ENCODE assay signal across 1 cellular context in the genomic region with DNA sequence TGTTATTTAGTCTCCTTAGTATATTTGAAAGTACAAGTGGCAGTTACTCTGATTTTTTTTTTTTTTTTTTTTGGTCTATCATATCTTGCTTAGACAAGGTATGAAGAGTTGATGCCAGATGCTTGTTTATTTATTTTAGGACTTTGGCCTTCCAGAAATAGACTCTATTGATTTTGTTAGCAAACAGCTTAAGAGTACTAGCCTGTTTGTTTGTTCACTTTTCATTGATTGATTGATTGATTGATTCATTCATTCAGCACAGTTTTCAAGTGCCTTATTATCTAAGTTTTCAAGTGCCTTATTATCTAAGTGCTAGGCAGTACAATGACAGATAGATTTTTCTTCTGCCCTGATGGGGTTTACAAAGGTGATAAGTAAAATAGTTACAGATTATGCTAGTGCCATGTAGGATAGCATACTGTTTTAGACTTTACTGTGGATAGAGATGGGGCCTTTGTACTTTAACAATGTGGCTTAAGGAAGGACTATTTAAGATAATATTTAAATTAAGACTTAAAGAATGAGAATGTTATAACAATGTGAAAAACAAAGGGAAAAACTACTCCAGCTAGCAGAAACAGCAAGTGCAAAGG.
TF ChIP-seq lines count a peak whose summit lies in the region.

No MANE protein-coding gene starts in this region.

TF ChIP-seq in HepG2, 621 proteins besides CTCF, POLR2A, EP300 and RAD21 (continued from another document and continues in another):
- TF ChIP-seq, protein P1, sequence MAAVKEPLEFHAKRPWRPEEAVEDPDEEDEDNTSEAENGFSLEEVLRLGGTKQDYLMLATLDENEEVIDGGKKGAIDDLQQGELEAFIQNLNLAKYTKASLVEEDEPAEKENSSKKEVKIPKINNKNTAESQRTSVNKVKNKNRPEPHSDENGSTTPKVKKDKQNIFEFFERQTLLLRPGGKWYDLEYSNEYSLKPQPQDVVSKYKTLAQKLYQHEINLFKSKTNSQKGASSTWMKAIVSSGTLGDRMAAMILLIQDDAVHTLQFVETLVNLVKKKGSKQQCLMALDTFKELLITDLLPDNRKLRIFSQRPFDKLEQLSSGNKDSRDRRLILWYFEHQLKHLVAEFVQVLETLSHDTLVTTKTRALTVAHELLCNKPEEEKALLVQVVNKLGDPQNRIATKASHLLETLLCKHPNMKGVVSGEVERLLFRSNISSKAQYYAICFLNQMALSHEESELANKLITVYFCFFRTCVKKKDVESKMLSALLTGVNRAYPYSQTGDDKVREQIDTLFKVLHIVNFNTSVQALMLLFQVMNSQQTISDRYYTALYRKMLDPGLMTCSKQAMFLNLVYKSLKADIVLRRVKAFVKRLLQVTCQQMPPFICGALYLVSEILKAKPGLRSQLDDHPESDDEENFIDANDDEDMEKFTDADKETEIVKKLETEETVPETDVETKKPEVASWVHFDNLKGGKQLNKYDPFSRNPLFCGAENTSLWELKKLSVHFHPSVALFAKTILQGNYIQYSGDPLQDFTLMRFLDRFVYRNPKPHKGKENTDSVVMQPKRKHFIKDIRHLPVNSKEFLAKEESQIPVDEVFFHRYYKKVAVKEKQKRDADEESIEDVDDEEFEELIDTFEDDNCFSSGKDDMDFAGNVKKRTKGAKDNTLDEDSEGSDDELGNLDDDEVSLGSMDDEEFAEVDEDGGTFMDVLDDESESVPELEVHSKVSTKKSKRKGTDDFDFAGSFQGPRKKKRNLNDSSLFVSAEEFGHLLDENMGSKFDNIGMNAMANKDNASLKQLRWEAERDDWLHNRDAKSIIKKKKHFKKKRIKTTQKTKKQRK (IDR thresholded peaks at IDR 0.05; ENCODE audit: low read length) = no peak
- TF ChIP-seq ZFP37 (CRISPR knock-in tag; IDR thresholded peaks at IDR 0.05; ENCODE audit: borderline replicate concordance) (no peak), ZNF788 (CRISPR knock-in tag; IDR thresholded peaks at IDR 0.05; ENCODE audit: borderline replicate concordance) (no peak), TCF7 (IDR thresholded peaks at IDR 0.05; ENCODE audit: low read depth) (peak; percentile 57; the same call in 1 of the 2 replicates), HMG20A (CRISPR knock-in tag; IDR thresholded peaks at IDR 0.05; ENCODE audit: borderline replicate concordance) (peak; percentile 66; the same call in 1 of the 2 replicates), MTF1 (CRISPR knock-in tag; IDR thresholded peaks at IDR 0.05) (no peak), ZBTB21 (CRISPR knock-in tag; IDR thresholded peaks at IDR 0.05) (no peak), RCOR2 (CRISPR knock-in tag; IDR thresholded peaks at IDR 0.05) (peak; percentile 37; the same call in 1 of the 2 replicates), FOXJ3 (CRISPR knock-in tag; IDR thresholded peaks at IDR 0.05; ENCODE audit: borderline replicate concordance) (peak; percentile 85; the same call in 1 of the 2 replicates), SMAD1 (CRISPR knock-in tag; IDR thresholded peaks at IDR 0.05; ENCODE audit: borderline replicate concordance, low read depth) (no peak), MTF2 (CRISPR knock-in tag; IDR thresholded peaks at IDR 0.05; ENCODE audit: borderline replicate concordance) (no peak), SAP130 (CRISPR knock-in tag; IDR thresholded peaks at IDR 0.05; ENCODE audit: low read depth) (peak; percentile 45), FOXP1 (IDR thresholded peaks at IDR 0.05) (no peak), FOXP1 (CRISPR knock-in tag; IDR thresholded peaks at IDR 0.05) (peak; percentile 89), ZNF670 (CRISPR knock-in tag; IDR thresholded peaks at IDR 0.05; ENCODE audit: borderline replicate concordance) (no peak), ZNF282 (IDR thresholded peaks at IDR 0.05; ENCODE audit: partially characterized antibody) (no peak), CHCHD3 (CRISPR knock-in tag; IDR thresholded peaks at IDR 0.05) (no peak), FOXK2 (IDR thresholded peaks at IDR 0.05) (peak; percentile 45; the same call in 1 of the 2 replicates), NFE2L2 (IDR thresholded peaks at IDR 0.05; ENCODE audit: low read length) (no peak), MEF2D (CRISPR knock-in tag; IDR thresholded peaks at IDR 0.05) (peak; percentile 100), MBD4 (IDR thresholded peaks at IDR 0.05; ENCODE audit: borderline replicate concordance, low read length) (peak; percentile 66; the same call in 1 of the 2 replicates), NRL (CRISPR knock-in tag; IDR thresholded peaks at IDR 0.05; ENCODE audit: borderline replicate concordance) (no peak), PHF5A (CRISPR knock-in tag; IDR thresholded peaks at IDR 0.05; ENCODE audit: low read depth, unreplicated experiment) (no peak), NCOR1 (IDR thresholded peaks at IDR 0.05; ENCODE audit: borderline replicate concordance, low read length) (peak; percentile 54; the same call in 1 of the 2 replicates), RARA (CRISPR knock-in tag; IDR thresholded peaks at IDR 0.05) (peak; percentile 72), CREM (IDR thresholded peaks at IDR 0.05) (peak; percentile 45; the same call in 1 of the 2 replicates), CREM (CRISPR knock-in tag; IDR thresholded peaks at IDR 0.05) (no peak), ZNF674 (CRISPR knock-in tag; IDR thresholded peaks at IDR 0.05; ENCODE audit: low read depth) (no peak), SRSF4 (IDR thresholded peaks at IDR 0.05; ENCODE audit: low read depth, low read length, poor library complexity, severe bottlenecking) (no peak), NCOA2 (CRISPR knock-in tag; IDR thresholded peaks at IDR 0.05) (peak; percentile 81), MED13 (CRISPR knock-in tag; IDR thresholded peaks at IDR 0.05) (no peak), ZNF264 (CRISPR knock-in tag; IDR thresholded peaks at IDR 0.05) (peak; percentile 32; the same call in 1 of the 2 replicates), RFX3 (CRISPR knock-in tag; IDR thresholded peaks at IDR 0.05) (no peak), ZFP36L2 (CRISPR knock-in tag; IDR thresholded peaks at IDR 0.05) (no peak), HDAC1 (CRISPR knock-in tag; IDR thresholded peaks at IDR 0.05) (peak; percentile 52; the same call in 1 of the 2 replicates), HOXA3 (CRISPR knock-in tag; IDR thresholded peaks at IDR 0.05) (no peak), CAMTA2 (CRISPR knock-in tag; IDR thresholded peaks at IDR 0.05; ENCODE audit: borderline replicate concordance) (no peak), ZSCAN29 (CRISPR knock-in tag; conservative IDR thresholded peaks at IDR 0.05) (no peak), SP140L (CRISPR knock-in tag; IDR thresholded peaks at IDR 0.05; ENCODE audit: borderline replicate concordance) (no peak), ZNF263 (CRISPR knock-in tag; IDR thresholded peaks at IDR 0.05) (no peak), KAT2B (IDR thresholded peaks at IDR 0.05; ENCODE audit: borderline replicate concordance, low read depth, low read length) (peak; percentile 100), ZMYM3 (CRISPR knock-in tag; IDR thresholded peaks at IDR 0.05) (no peak), ZNF839 (CRISPR knock-in tag; IDR thresholded peaks at IDR 0.05; ENCODE audit: borderline replicate concordance) (no peak), KAT8 (CRISPR knock-in tag; IDR thresholded peaks at IDR 0.05) (0 out of 2 replicates have a peak, but pooled peaks have one; percentile 33), MBNL3 (CRISPR knock-in tag; conservative IDR thresholded peaks at IDR 0.05) (0 out of 2 replicates have a peak, but pooled peaks have one; percentile 56), PRPF4 (IDR thresholded peaks at IDR 0.05; ENCODE audit: low read depth, low read length, poor library complexity, severe bottlenecking) (no peak), HOXA7 (CRISPR knock-in tag; IDR thresholded peaks at IDR 0.05) (no peak), ISL2 (CRISPR knock-in tag; IDR thresholded peaks at IDR 0.05) (peak; percentile 79), TOPORS (CRISPR knock-in tag; IDR thresholded peaks at IDR 0.05) (no peak)
- TF ChIP-seq, protein P2, sequence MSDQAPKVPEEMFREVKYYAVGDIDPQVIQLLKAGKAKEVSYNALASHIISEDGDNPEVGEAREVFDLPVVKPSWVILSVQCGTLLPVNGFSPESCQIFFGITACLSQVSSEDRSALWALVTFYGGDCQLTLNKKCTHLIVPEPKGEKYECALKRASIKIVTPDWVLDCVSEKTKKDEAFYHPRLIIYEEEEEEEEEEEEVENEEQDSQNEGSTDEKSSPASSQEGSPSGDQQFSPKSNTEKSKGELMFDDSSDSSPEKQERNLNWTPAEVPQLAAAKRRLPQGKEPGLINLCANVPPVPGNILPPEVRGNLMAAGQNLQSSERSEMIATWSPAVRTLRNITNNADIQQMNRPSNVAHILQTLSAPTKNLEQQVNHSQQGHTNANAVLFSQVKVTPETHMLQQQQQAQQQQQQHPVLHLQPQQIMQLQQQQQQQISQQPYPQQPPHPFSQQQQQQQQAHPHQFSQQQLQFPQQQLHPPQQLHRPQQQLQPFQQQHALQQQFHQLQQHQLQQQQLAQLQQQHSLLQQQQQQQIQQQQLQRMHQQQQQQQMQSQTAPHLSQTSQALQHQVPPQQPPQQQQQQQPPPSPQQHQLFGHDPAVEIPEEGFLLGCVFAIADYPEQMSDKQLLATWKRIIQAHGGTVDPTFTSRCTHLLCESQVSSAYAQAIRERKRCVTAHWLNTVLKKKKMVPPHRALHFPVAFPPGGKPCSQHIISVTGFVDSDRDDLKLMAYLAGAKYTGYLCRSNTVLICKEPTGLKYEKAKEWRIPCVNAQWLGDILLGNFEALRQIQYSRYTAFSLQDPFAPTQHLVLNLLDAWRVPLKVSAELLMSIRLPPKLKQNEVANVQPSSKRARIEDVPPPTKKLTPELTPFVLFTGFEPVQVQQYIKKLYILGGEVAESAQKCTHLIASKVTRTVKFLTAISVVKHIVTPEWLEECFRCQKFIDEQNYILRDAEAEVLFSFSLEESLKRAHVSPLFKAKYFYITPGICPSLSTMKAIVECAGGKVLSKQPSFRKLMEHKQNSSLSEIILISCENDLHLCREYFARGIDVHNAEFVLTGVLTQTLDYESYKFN (CRISPR knock-in tag; conservative IDR thresholded peaks at IDR 0.05) = peak; percentile 91
- TF ChIP-seq, protein P3, sequence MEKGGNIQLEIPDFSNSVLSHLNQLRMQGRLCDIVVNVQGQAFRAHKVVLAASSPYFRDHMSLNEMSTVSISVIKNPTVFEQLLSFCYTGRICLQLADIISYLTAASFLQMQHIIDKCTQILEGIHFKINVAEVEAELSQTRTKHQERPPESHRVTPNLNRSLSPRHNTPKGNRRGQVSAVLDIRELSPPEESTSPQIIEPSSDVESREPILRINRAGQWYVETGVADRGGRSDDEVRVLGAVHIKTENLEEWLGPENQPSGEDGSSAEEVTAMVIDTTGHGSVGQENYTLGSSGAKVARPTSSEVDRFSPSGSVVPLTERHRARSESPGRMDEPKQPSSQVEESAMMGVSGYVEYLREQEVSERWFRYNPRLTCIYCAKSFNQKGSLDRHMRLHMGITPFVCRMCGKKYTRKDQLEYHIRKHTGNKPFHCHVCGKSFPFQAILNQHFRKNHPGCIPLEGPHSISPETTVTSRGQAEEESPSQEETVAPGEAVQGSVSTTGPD (CRISPR knock-in tag; IDR thresholded peaks at IDR 0.05) = no peak
- TF ChIP-seq, protein P4, sequence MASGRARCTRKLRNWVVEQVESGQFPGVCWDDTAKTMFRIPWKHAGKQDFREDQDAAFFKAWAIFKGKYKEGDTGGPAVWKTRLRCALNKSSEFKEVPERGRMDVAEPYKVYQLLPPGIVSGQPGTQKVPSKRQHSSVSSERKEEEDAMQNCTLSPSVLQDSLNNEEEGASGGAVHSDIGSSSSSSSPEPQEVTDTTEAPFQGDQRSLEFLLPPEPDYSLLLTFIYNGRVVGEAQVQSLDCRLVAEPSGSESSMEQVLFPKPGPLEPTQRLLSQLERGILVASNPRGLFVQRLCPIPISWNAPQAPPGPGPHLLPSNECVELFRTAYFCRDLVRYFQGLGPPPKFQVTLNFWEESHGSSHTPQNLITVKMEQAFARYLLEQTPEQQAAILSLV (CRISPR knock-in tag; IDR thresholded peaks at IDR 0.05; ENCODE audit: borderline replicate concordance) = no peak
- TF ChIP-seq, protein P5, sequence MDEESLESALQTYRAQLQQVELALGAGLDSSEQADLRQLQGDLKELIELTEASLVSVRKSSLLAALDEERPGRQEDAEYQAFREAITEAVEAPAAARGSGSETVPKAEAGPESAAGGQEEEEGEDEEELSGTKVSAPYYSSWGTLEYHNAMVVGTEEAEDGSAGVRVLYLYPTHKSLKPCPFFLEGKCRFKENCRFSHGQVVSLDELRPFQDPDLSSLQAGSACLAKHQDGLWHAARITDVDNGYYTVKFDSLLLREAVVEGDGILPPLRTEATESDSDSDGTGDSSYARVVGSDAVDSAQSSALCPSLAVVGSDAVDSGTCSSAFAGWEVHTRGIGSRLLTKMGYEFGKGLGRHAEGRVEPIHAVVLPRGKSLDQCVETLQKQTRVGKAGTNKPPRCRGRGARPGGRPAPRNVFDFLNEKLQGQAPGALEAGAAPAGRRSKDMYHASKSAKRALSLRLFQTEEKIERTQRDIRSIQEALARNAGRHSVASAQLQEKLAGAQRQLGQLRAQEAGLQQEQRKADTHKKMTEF (CRISPR knock-in tag; IDR thresholded peaks at IDR 0.05) = peak; percentile 44; the same call in 1 of the 2 replicates
- TF ChIP-seq, protein P6, sequence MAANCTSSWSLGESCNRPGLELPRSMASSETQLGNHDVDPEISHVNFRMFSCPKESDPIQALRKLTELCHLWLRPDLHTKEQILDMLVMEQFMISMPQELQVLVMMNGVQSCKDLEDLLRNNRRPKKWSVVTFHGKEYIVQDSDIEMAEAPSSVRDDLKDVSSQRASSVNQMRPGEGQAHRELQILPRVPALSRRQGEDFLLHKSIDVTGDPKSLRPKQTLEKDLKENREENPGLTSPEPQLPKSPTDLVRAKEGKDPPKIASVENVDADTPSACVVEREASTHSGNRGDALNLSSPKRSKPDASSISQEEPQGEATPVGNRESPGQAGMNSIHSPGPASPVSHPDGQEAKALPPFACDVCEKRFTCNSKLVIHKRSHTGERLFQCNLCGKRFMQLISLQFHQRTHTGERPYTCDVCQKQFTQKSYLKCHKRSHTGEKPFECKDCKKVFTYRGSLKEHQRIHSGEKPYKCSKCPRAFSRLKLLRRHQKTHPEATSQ (CRISPR knock-in tag; IDR thresholded peaks at IDR 0.05; ENCODE audit: borderline replicate concordance) = no peak
- TF ChIP-seq, protein P7, sequence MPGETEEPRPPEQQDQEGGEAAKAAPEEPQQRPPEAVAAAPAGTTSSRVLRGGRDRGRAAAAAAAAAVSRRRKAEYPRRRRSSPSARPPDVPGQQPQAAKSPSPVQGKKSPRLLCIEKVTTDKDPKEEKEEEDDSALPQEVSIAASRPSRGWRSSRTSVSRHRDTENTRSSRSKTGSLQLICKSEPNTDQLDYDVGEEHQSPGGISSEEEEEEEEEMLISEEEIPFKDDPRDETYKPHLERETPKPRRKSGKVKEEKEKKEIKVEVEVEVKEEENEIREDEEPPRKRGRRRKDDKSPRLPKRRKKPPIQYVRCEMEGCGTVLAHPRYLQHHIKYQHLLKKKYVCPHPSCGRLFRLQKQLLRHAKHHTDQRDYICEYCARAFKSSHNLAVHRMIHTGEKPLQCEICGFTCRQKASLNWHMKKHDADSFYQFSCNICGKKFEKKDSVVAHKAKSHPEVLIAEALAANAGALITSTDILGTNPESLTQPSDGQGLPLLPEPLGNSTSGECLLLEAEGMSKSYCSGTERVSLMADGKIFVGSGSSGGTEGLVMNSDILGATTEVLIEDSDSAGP (CRISPR knock-in tag; IDR thresholded peaks at IDR 0.05; ENCODE audit: borderline replicate concordance) = no peak
- TF ChIP-seq, protein P8, sequence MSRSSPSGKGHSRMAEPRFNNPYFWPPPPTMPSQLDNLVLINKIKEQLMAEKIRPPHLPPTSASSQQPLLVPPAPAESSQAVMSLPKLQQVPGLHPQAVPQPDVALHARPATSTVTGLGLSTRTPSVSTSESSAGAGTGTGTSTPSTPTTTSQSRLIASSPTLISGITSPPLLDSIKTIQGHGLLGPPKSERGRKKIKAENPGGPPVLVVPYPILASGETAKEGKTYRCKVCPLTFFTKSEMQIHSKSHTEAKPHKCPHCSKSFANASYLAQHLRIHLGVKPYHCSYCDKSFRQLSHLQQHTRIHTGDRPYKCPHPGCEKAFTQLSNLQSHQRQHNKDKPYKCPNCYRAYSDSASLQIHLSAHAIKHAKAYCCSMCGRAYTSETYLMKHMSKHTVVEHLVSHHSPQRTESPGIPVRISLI (CRISPR knock-in tag; IDR thresholded peaks at IDR 0.05; ENCODE audit: borderline replicate concordance) = peak; percentile 42; the same call in 1 of the 2 replicates
